8 cellular contexts compared by ENCODE assay signal in the genomic region with DNA sequence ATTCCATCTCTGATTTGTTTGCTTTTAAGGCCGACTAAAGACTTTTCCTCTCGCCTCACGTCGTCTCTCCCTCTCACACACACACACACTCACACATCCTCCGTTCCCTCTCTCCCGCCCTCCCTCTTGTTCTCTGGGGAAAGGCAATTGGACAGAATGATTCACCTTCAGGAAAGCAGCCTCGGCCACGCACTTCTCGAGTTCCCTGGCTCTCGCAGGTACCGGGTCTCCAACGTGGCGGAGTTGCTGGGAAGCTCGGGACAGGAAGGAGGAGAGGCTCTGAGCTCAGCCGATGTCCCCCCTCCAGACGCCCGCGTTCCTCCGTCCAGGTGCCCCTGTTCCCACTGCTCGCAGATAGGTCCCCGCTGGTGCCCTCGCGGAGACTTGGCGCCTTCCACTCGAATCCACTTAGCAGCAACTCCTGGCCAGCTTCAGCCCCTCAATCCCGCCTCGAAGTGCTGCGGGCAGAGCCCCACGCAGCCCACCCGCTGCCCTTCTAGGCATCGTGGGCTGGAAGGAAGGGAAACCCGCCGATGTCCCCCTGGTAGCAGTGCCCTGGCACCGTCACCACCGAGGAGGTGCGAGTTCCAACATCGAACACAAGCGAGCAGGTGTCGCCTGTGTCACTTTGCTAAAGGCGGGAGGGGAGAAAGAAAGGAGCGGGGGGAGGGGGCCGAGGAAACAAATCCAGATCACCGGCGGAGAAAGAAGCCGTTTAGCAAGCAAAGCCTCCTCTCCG.
DNase-seq lines count a peak whose midpoint lies in the region; ATAC-seq and TF ChIP-seq lines count a peak whose summit lies in the region.

No MANE protein-coding gene starts in this region.

- peaks cover 33% of the 10 kb centered on the region for H3K27me3 Mint-ChIP-seq in CD8-positive, alpha-beta T cell (ENCODE audit: low read depth)
- peaks cover 36% of the 10 kb centered on the region for H3K27me3 Mint-ChIP-seq in activated naive CD4-positive, alpha-beta T cell treated with anti-CD3 and anti-CD28 coated beads for 36 hours (ENCODE audit: low read depth)

- no peak for TF ChIP-seq CTCF in CD8-positive, alpha-beta T cell (IDR thresholded peaks at IDR 0.05)
- no peak for TF ChIP-seq CTCF in left ventricle myocardium inferior (IDR thresholded peaks at IDR 0.05; ENCODE audit: borderline replicate concordance)

- H3K27me3 ChIP-seq in CD8-positive, alpha-beta T cell (ENCODE audit: insufficient read depth, low read length): peaks cover 15% of the 10 kb centered on the region
- H3K27me3 ChIP-seq in HUES48 (ENCODE audit: control insufficient read depth, insufficient read depth, low read length): peaks cover 44% of the 10 kb centered on the region
- peaks cover 54% of the 10 kb centered on the region for H3K27me3 ChIP-seq in left ventricle myocardium inferior (ENCODE audit: low read depth)
- H3K27me3 ChIP-seq in rectal smooth muscle tissue (ENCODE audit: control insufficient read depth, insufficient read depth, low read length): peaks cover 15% of the 10 kb centered on the region

- H3K27ac ChIP-seq in CD8-positive, alpha-beta T cell (ENCODE audit: low read depth, low read length): no peak overlapping the region
- H3K27ac ChIP-seq in HUES48 (ENCODE audit: low read depth, low read length) (no peak overlapping the region), left ventricle myocardium inferior (replicated peaks) (no peak overlapping the region), rectal smooth muscle tissue (ENCODE audit: low read depth, low read length) (no peak overlapping the region)

- H3K4me1 Mint-ChIP-seq in CD8-positive, alpha-beta T cell (ENCODE audit: low read depth): peaks cover 26% of the 10 kb centered on the region
- H3K4me1 Mint-ChIP-seq in activated naive CD4-positive, alpha-beta T cell treated with anti-CD3 and anti-CD28 coated beads for 36 hours (ENCODE audit: low read depth): peaks cover 14% of the 10 kb centered on the region

- no peaks in the 10 kb centered on the region for H3K36me3 Mint-ChIP-seq in CD8-positive, alpha-beta T cell
- no peaks in the 10 kb centered on the region for H3K36me3 Mint-ChIP-seq in activated naive CD4-positive, alpha-beta T cell treated with anti-CD3 and anti-CD28 coated beads for 36 hours (ENCODE audit: low read depth)

- CTCF ChIA-PET in CD8-positive, alpha-beta T cell (lab: Charles Lee): interaction anchor here (0.7 to 2.7 kb wide), 3 partner anchors 10 to 32 kb away, joined by 3 to 16 read pairs (median 3); no protein-coding TSS in a partner anchor
- CTCF ChIA-PET in activated naive CD4-positive, alpha-beta T cell treated with anti-CD3 and anti-CD28 coated beads for 36 hours (lab: Charles Lee): interaction anchor here (0.7 to 1.0 kb wide), 3 partner anchors 17 to 243 kb away, joined by 3 to 4 read pairs (median 3); no protein-coding TSS in a partner anchor

- H3K9ac ChIP-seq in HUES48 (ENCODE audit: low read depth, low read length) (no peak overlapping the region), rectal smooth muscle tissue (ENCODE audit: low read length) (no peak overlapping the region)

- no peaks in the 10 kb centered on the region for H3K9me3 Mint-ChIP-seq in CD8-positive, alpha-beta T cell
- H3K9me3 Mint-ChIP-seq in activated naive CD4-positive, alpha-beta T cell treated with anti-CD3 and anti-CD28 coated beads for 36 hours: no peaks in the 10 kb centered on the region

- H3K4me3 Mint-ChIP-seq in CD8-positive, alpha-beta T cell: peak overlapping the region; percentile 82
- peak overlapping the region; percentile 78 for H3K4me3 Mint-ChIP-seq in activated naive CD4-positive, alpha-beta T cell treated with anti-CD3 and anti-CD28 coated beads for 36 hours

- H3K4me1 ChIP-seq in CD8-positive, alpha-beta T cell (ENCODE audit: insufficient read depth, low read length): peaks cover 21% of the 10 kb centered on the region
- H3K4me1 ChIP-seq in HUES48 (ENCODE audit: control insufficient read depth, insufficient read depth, low read length) (peaks cover 13% of the 10 kb centered on the region), left ventricle myocardium inferior (peaks cover 25% of the 10 kb centered on the region), rectal smooth muscle tissue (ENCODE audit: control insufficient read depth, insufficient read depth, low read length) (no peaks in the 10 kb centered on the region)

- peak overlapping the region; percentile 65 for H3K4me3 ChIP-seq in CD8-positive, alpha-beta T cell (ENCODE audit: low read depth, low read length)
- H3K4me3 ChIP-seq in HUES48 (ENCODE audit: low read depth, low read length) (peak overlapping the region; percentile 57), left ventricle myocardium inferior (peak overlapping the region; percentile 58), rectal smooth muscle tissue (ENCODE audit: low read length) (peak overlapping the region; percentile 62)

- no peaks in the 10 kb centered on the region for H3K36me3 ChIP-seq in CD8-positive, alpha-beta T cell (ENCODE audit: insufficient read depth, low read length)
- H3K36me3 ChIP-seq in HUES48 (ENCODE audit: control insufficient read depth, insufficient read depth, low read length) (no peaks in the 10 kb centered on the region), left ventricle myocardium inferior (no peaks in the 10 kb centered on the region), rectal smooth muscle tissue (ENCODE audit: control insufficient read depth, insufficient read depth, low read length) (no peaks in the 10 kb centered on the region)

- POLR2A ChIA-PET in CD8-positive, alpha-beta T cell (lab: Charles Lee): no interaction called here

- H3K27ac Mint-ChIP-seq in CD8-positive, alpha-beta T cell: no peak overlapping the region
- no peak overlapping the region for H3K27ac Mint-ChIP-seq in activated naive CD4-positive, alpha-beta T cell treated with anti-CD3 and anti-CD28 coated beads for 36 hours

- no peaks in the 10 kb centered on the region for H3K9me3 ChIP-seq in CD8-positive, alpha-beta T cell (ENCODE audit: low read length)
- H3K9me3 ChIP-seq in HUES48 (ENCODE audit: control insufficient read depth, insufficient read depth, low read length): no peaks in the 10 kb centered on the region
- H3K9me3 ChIP-seq in left ventricle myocardium inferior (replicated peaks): no peaks in the 10 kb centered on the region

- peak; percentile 48 for ATAC-seq in CD8-positive, alpha-beta T cell
- ATAC-seq in GM18519 (IDR thresholded peaks at IDR 0.05; ENCODE audit: low FRiP score, unreplicated experiment): no peak

- DNase-seq in CD8-positive, alpha-beta T cell: peak in 3 of 7 experiments; percentile 10 to 55 (median 21)
- peak; percentile 40 for DNase-seq in activated naive CD4-positive, alpha-beta T cell treated with anti-CD3 and anti-CD28 coated beads for 36 hours
- DNase-seq in left ventricle myocardium inferior (no peak), midbrain (lab: John Stamatoyannopoulos, UW) (no peak), Kasumi-1 (lab: John Stamatoyannopoulos, UW) (no peak)

- intact Hi-C loops in CD8-positive, alpha-beta T cell (cut with DNase I, micrococcal nuclease): loop anchor here (1.0 to 10.0 kb wide), 6 partner anchors 35 to 1505 kb away; no protein-coding TSS in a partner anchor
- intact Hi-C loops in activated naive CD4-positive, alpha-beta T cell treated with anti-CD3 and anti-CD28 coated beads for 36 hours (cut with micrococcal nuclease): loop anchor here (1.0 to 10.0 kb wide), 8 partner anchors 33 to 1507 kb away; no protein-coding TSS in a partner anchor
- intact Hi-C loops in left ventricle myocardium inferior (cut with micrococcal nuclease): no loop called here
